10 cellular contexts compared by ENCODE assay signal in the genomic region with DNA sequence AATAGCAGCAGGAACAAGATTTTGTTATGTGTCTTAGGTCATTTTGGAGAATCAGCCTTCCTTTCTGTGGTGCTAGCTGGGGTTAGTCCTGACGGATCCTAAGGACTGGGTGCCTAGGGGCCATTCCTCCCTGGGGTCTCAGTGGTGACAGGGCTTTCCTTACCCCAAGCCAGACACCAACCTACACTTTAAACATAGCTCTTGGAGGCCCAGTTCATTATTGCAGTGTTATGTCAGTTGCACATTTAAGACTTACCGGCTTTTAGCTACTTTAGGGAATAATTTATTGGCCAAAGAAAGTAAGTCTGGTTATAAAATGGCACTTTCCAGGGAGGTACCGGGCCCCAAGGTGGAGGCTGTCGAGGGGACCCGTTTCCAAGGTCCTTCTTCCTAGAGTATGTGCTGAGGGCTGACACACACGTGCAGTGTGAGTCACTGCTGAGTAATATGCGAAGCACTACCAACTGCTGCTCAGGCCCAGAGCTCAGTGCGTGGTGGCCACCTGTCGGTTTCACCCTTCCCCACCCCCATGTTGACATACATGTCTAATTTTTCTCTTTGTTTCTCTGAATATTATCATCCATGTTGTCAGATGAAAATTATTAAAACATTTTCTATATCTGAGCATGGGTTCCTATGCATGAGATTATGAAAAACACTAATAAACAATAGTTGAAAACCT. TPM values are rescaled to one million over a fixed set of nuclear protein-coding genes. Genes with fewer than 3 reads are reported as not detected.
DNase-seq lines count a peak whose midpoint lies in the region; ATAC-seq lines count a peak whose summit lies in the region.
"Had no signal": no experiment of that assay in that cellular context is flagged by ENCODE, and none has a peak within 500 bp of the region (broad histone marks: within the 10 kb centered on the region; RNA-seq: fewer than 3 reads in every experiment).

No MANE protein-coding gene starts in this region.

- intact Hi-C loops in posterior cingulate gyrus (cut with DNase I), result no loop called here

- peaks cover 12% of the 10 kb centered on the region for H3K4me1 Mint-ChIP-seq in activated CD4-positive, alpha-beta memory T cell treated with anti-CD3 and anti-CD28 coated beads, Interleukin-2, amount 10 ng/mL, durations not matched to agents 7 days and 5 days
- H3K4me1 Mint-ChIP-seq: IgD-negative memory B cell had no signal

- H3K27ac Mint-ChIP-seq in activated CD4-positive, alpha-beta memory T cell treated with anti-CD3 and anti-CD28 coated beads, Interleukin-2, amount 10 ng/mL, durations not matched to agents 7 days and 5 days, result no peak overlapping the region
- H3K27ac Mint-ChIP-seq: IgD-negative memory B cell had no signal

- no peak overlapping the region for H3K27ac ChIP-seq in caudate nucleus (ENCODE audit: low read depth, low read length)

- peaks cover 52% of the 10 kb centered on the region for H3K36me3 Mint-ChIP-seq in activated CD4-positive, alpha-beta memory T cell treated with anti-CD3 and anti-CD28 coated beads, Interleukin-2, amount 10 ng/mL, durations not matched to agents 7 days and 5 days (ENCODE audit: low read depth)

- CTCF ChIA-PET in activated CD4-positive, alpha-beta memory T cell treated with anti-CD3 and anti-CD28 coated beads, Interleukin-2, amount 10 ng/mL, durations not matched to agents 7 days and 5 days (lab: Charles Lee), result interaction anchor here (0.7 to 3.5 kb wide), 9 partner anchors 9 to 198 kb away, joined by 3 to 26 read pairs (median 5); no protein-coding TSS in a partner anchor

- POLR2A ChIA-PET in activated CD4-positive, alpha-beta memory T cell treated with anti-CD3 and anti-CD28 coated beads, Interleukin-2, amount 10 ng/mL, durations not matched to agents 7 days and 5 days (lab: Charles Lee), result interaction anchor here (0.8 to 2.6 kb wide), 5 partner anchors 11 to 120 kb away, joined by 3 to 12 read pairs (median 3); a partner anchor contains a TSS

- DNase-seq in Daoy (ENCODE audit: low read depth) (peak; percentile 92), non-pigmented ciliary epithelial cell (ENCODE audit: low read depth) (peak; percentile 43), caudate nucleus (lab: John Stamatoyannopoulos, UW) (no peak), posterior cingulate gyrus (no peak), NCI-H82 treated with DMSO at 0.1 percent for 48 hours (lab: John Stamatoyannopoulos, UW; ENCODE audit: unreplicated experiment) (no peak)
- peak; percentile 67 for DNase-seq in activated CD4-positive, alpha-beta memory T cell treated with anti-CD3 and anti-CD28 coated beads, Interleukin-2, amount 10 ng/mL, durations not matched to agents 7 days and 5 days
- DNase-seq: left cardiac atrium had no signal

- H3K4me3 Mint-ChIP-seq in activated CD4-positive, alpha-beta memory T cell treated with anti-CD3 and anti-CD28 coated beads, Interleukin-2, amount 10 ng/mL, durations not matched to agents 7 days and 5 days, result no peak overlapping the region
- H3K4me3 Mint-ChIP-seq: IgD-negative memory B cell had no signal

- H3K27me3 Mint-ChIP-seq in activated CD4-positive, alpha-beta memory T cell treated with anti-CD3 and anti-CD28 coated beads, Interleukin-2, amount 10 ng/mL, durations not matched to agents 7 days and 5 days, result no peaks in the 10 kb centered on the region
- H3K27me3 Mint-ChIP-seq: IgD-negative memory B cell had no signal

- peak; percentile 96 for ATAC-seq in GM19455 (IDR thresholded peaks at IDR 0.05; ENCODE audit: unreplicated experiment)
- ATAC-seq in HG03442 (IDR thresholded peaks at IDR 0.05; ENCODE audit: unreplicated experiment), result peak; percentile 100

- H3K9me3 Mint-ChIP-seq in activated CD4-positive, alpha-beta memory T cell treated with anti-CD3 and anti-CD28 coated beads, Interleukin-2, amount 10 ng/mL, durations not matched to agents 7 days and 5 days, result no peaks in the 10 kb centered on the region
- H3K9me3 Mint-ChIP-seq: IgD-negative memory B cell had no signal

RNA-seq across cellular contexts. Expression of a gene that starts 37.0 kb away (rescaled TPM):
- 2.2 TPM in 2 replicates for total RNA-seq in Daoy (2014; rRNA removed; shearing (Covaris generic))
- 1 to 10 TPM; 1.2 to 2.0 TPM for total RNA-seq in activated CD4-positive, alpha-beta memory T cell treated with anti-CD3 and anti-CD28 coated beads, Interleukin-2, amount 10 ng/mL, durations not matched to agents 7 days and 5 days

Comparison
In these comparisons a context has a peak if more than half of its experiments do, and no peak if none do; other contexts are left out.
1. DNase-seq: peak in Daoy (single experiment), activated CD4-positive, alpha-beta memory T cell treated with anti-CD3 and anti-CD28 coated beads, Interleukin-2, amount 10 ng/mL, durations not matched to agents 7 days and 5 days (single experiment) and non-pigmented ciliary epithelial cell (single experiment); none in caudate nucleus (0 of 61), posterior cingulate gyrus (0 of 10) and NCI-H82 treated with DMSO at 0.1 percent for 48 hours (single experiment).